ENCODE assay signal across 1 cellular context in the genomic region with DNA sequence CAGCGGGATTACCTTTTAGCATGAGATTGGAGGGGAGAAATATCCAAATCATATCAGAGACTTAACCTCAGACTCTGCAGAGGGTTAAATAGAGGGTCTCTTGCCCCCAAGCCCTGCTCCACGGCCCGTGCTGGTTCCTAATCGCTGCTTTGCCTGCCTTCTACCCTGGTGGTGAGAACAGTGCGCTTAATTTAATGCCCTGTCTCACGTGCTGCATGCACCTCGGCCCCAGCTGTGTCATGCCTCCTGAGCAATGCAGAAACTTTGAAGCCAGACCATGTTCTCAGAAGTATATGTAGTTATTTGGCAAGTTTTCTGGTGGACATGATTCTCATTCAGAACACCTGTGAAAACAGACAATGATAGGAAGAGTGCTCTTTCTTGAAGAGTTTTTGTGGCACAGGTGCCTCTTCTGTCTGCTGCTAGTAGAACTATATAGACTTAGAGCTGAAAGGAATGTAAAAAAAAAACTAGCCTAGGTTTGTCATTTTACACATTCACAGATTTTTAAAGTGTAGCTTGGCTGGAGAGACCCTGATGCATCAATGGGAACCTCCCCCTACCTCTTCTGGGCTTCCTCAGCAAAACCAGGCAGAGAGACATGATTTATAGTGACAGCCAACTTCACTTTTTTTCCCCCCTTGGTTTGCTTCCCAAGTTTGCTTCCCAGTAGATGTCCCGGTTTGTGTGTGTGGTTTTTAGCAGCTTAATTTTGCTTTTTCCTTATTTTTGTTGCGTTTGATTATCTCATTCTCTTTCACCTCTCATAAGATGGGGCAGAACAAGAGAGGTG.
A peak's percentile ranks its signal among the peaks of the same experiment; 100 is the strongest.
TF ChIP-seq lines count a peak whose summit lies in the region.

No MANE protein-coding gene starts in this region.

TF ChIP-seq in H1, 55 proteins besides CTCF, POLR2A, EP300 and RAD21:
- TF ChIP-seq, protein P1, sequence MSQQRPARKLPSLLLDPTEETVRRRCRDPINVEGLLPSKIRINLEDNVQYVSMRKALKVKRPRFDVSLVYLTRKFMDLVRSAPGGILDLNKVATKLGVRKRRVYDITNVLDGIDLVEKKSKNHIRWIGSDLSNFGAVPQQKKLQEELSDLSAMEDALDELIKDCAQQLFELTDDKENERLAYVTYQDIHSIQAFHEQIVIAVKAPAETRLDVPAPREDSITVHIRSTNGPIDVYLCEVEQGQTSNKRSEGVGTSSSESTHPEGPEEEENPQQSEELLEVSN (IDR thresholded peaks at IDR 0.05): peak; percentile 81
- TF ChIP-seq GTF2F1 (IDR thresholded peaks at IDR 0.05; ENCODE audit: borderline replicate concordance, low read depth, low read length) (no peak), BRCA1 (IDR thresholded peaks at IDR 0.05; ENCODE audit: low read depth, low read length) (no peak)
- TF ChIP-seq, protein P2, sequence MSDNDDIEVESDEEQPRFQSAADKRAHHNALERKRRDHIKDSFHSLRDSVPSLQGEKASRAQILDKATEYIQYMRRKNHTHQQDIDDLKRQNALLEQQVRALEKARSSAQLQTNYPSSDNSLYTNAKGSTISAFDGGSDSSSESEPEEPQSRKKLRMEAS (IDR thresholded peaks at IDR 0.05): peak; percentile 89
